Comparison of ENCODE assay signal across 25 cellular contexts in the genomic region with DNA sequence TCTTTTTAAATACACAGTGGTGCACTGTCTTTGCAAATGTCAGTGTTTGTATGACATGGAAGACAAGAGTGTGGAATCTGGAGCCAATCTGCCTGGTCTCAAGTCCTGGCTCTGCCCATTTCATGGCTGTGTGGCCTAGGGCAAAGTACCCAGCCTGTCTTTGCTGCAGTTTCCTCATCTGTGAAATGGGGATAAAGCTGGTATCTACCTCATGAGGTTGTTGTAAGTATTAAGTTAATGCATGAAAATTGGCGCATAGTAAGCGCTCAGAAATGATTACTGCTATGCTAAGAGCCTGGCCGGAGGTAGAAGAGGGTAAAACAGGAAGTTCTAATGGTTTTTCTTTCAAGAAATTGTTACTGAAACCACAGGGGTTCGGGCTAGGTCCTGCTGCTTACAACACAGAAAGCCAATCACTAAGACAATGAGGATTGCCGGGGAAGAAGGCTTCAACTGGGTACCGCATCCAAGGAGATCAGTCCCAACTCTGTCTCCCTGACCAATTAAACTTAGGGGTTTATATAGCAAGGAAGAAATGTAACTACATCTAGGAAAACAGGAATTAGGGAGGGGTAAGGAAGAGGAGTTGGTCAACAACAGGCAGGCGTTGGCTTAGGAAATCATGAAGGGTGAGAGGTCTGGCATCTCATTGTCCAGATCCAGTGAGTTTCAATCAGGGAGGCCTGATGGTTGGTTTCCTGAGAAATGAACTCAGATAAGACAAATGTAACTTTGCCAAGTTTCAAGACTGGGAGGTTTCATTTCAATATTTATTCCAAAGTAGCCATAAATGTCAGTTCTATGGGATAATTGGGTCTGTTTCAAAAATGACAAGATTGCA. TPM values are rescaled to one million over a fixed set of nuclear protein-coding genes. Genes with fewer than 3 reads are reported as not detected.
DNase-seq lines count a peak whose midpoint lies in the region; ATAC-seq, FAIRE-seq and TF ChIP-seq lines count a peak whose summit lies in the region.
"Had no signal": no experiment of that assay in that cellular context is flagged by ENCODE, and none has a peak within 500 bp of the region (broad histone marks: within the 10 kb centered on the region; RNA-seq: fewer than 3 reads in every experiment).

No MANE protein-coding gene starts in this region.

- ATAC-seq in left lobe of liver, result peak; percentile 31
- no peak for ATAC-seq in HG03520 (IDR thresholded peaks at IDR 0.05; ENCODE audit: unreplicated experiment)
- ATAC-seq: SK-N-SH treated with all-trans-retinoic acid at 6 μM for 48 hours had no signal

- WGBS in spleen, 5 donors, result 40 to 60% (median 48%) methylated on average over 7 of the region's 7 CpGs

- no peak for TF ChIP-seq POLR2A in spleen (IDR thresholded peaks at IDR 0.05)

- H3K4me1 ChIP-seq in spleen, result peaks cover 4 to 31% (median 21%) of the 10 kb centered on the region in 6 donors

- no peaks in the 10 kb centered on the region for H3K9me3 ChIP-seq in spleen
- H3K9me3 ChIP-seq: stomach, tibial artery had no signal

- no peaks in the 10 kb centered on the region for H3K36me3 ChIP-seq in spleen
- H3K36me3 ChIP-seq: stomach, tibial artery had no signal

- peak; percentile 49 for DNase-seq in SIG-M5 treated with dmso at 0.1 percent for 504 hours (lab: John Stamatoyannopoulos, UW; ENCODE audit: unreplicated experiment)
- DNase-seq in SIG-M5 (lab: John Stamatoyannopoulos, UW), result no peak
- peak; percentile 25 for DNase-seq in OCI-M1 (lab: John Stamatoyannopoulos, UW)
- DNase-seq in left lobe of liver (ENCODE audit: low spot score), result no peak
- no peak for DNase-seq in spleen
- no peak for DNase-seq in stimulated activated naive CD4-positive, alpha-beta T cell (lab: John Stamatoyannopoulos, UW)
- DNase-seq in frontal cortex (ENCODE audit: low spot score in 2 of 2), result no peak
- DNase-seq: activated CD4-positive, alpha-beta T cell treated with anti-CD3 and anti-CD28 coated beads for 48 hours; activated gamma-delta T cell treated with Interleukin-2 at 50 U/mL for 16 hours; activated T-cell treated with anti-CD3 and anti-CD28 coated beads, Interleukin-2, amount 50 U/mL, for 1 hour; AML-193; CD8-positive, alpha-beta memory T cell; cerebellar nuclear complex; DMS 273 treated with DMSO at 0.1 percent for 48 hours; EL; NCI-H1105 treated with DMSO at 0.1 percent for 48 hours; NCI-H1930; NCI-H526; stomach; tibial artery had no signal

- peaks cover 0 to 4% (median 0%) of the 10 kb centered on the region in 7 donors for H3K27me3 ChIP-seq in spleen (replicated peaks in 1 of 7)
- H3K27me3 ChIP-seq: stomach, tibial artery had no signal

- H3K4me3 ChIP-seq in spleen, result no peak overlapping the region
- H3K4me3 ChIP-seq: lung, stomach, tibial artery had no signal

- peak overlapping the region in 7 of 8 donors; percentile 43 to 63 (median 58) for H3K27ac ChIP-seq in spleen
- H3K27ac ChIP-seq: stomach, VCaP had no signal

- no peak for TF ChIP-seq CTCF in spleen (IDR thresholded peaks at IDR 0.05 in 8 of 11, conservative IDR thresholded peaks at IDR 0.05 in 3 of 11)

- no peak for FAIRE-seq in frontal cortex (lab: Jason Lieb, UNC)
- FAIRE-seq: GM12891 had no signal

- intact Hi-C loops in spleen (cut with DNase I; ENCODE audit: low total_unique reads), result no loop called here

RNA-seq across cellular contexts. Expression of gene CHST3, which starts 56.9 kb away (rescaled TPM):
- total RNA-seq in left lobe of liver, result 1.3 TPM
- total RNA-seq in spleen, result 1 to 10 TPM; 4.1 to 8.7 (median 6.1) TPM
- polyA plus RNA-seq in spleen, result 1 to 10 TPM in 1 of 3 donors, under 1 TPM in 2; 0.28 to 1.6 (median 0.56) TPM
- 3.3 TPM for total RNA-seq in frontal cortex
- polyA plus RNA-seq: CD8-positive, alpha-beta memory T cell had no signal

Comparison
In these comparisons a context has a peak if more than half of its experiments do, and no peak if none do; other contexts are left out.
1. DNase-seq: peak in SIG-M5 treated with dmso at 0.1 percent for 504 hours (single experiment) and OCI-M1 (single experiment); none in SIG-M5 (single experiment), left lobe of liver (single experiment), spleen (single experiment), stimulated activated naive CD4-positive, alpha-beta T cell (0 of 6) and frontal cortex (0 of 2).